Comparison of ENCODE assay signal across 24 cellular contexts in genomic region chr17:64309710-64310109, GRCh38. TPM values are rescaled to one million over a fixed set of nuclear protein-coding genes. Genes with fewer than 3 reads are reported as not detected.
DNase-seq lines count a peak whose midpoint lies in the region; ATAC-seq and TF ChIP-seq lines count a peak whose summit lies in the region.
"Had no signal": no experiment of that assay in that cellular context is flagged by ENCODE, and none has a peak within 500 bp of the region (broad histone marks: within the 10 kb centered on the region; RNA-seq: fewer than 3 reads in every experiment).

No MANE protein-coding gene starts in this region.

- no peaks in the 10 kb centered on the region for H3K27me3 ChIP-seq in heart left ventricle
- H3K27me3 ChIP-seq in right atrium auricular region, result no peaks in the 10 kb centered on the region
- no peaks in the 10 kb centered on the region for H3K27me3 ChIP-seq in left ventricle myocardium inferior (ENCODE audit: low read depth)
- no peaks in the 10 kb centered on the region for H3K27me3 ChIP-seq in upper lobe of left lung
- H3K27me3 ChIP-seq: BLaER1, Peyer's patch had no signal

- H3K9me3 ChIP-seq in heart left ventricle (no peaks in the 10 kb centered on the region), right atrium auricular region (no peaks in the 10 kb centered on the region), left ventricle myocardium inferior (replicated peaks) (no peaks in the 10 kb centered on the region), upper lobe of left lung (no peaks in the 10 kb centered on the region)
- H3K9me3 ChIP-seq: BLaER1, Peyer's patch had no signal

- H3K4me3 ChIP-seq in heart left ventricle, result no peak overlapping the region
- no peak overlapping the region for H3K4me3 ChIP-seq in right atrium auricular region
- no peak overlapping the region for H3K4me3 ChIP-seq in left ventricle myocardium inferior
- no peak overlapping the region for H3K4me3 ChIP-seq in upper lobe of left lung
- H3K4me3 ChIP-seq: BLaER1, GM23338, Peyer's patch had no signal

- peak; percentile 70 to 90 (median 78) for ATAC-seq in heart left ventricle
- no peak for ATAC-seq in upper lobe of left lung (ENCODE audit: low FRiP score in 2 of 2)
- ATAC-seq: GM23338, SK-N-SH treated with all-trans-retinoic acid at 6 μM for 48 hours had no signal

- peak overlapping the region in 3 of 12 donors; percentile 14 to 61 (median 24) for H3K27ac ChIP-seq in heart left ventricle
- peak overlapping the region in 1 of 2 donors; percentile 6 for H3K27ac ChIP-seq in right atrium auricular region
- H3K27ac ChIP-seq in left ventricle myocardium inferior (replicated peaks), result peak overlapping the region; percentile 60
- H3K27ac ChIP-seq in upper lobe of left lung, result peak overlapping the region in 3 of 4 donors; percentile 36 to 49 (median 48)
- H3K27ac ChIP-seq: BLaER1, KMS-11, Peyer's patch had no signal

- 37 to 66% (median 53%) methylated on average over 4 of the region's 4 CpGs for WGBS in heart left ventricle, 4 donors
- 57 to 60% methylated on average over 4 of the region's 4 CpGs for WGBS in upper lobe of left lung, 2 donors

- H3K4me1 ChIP-seq in heart left ventricle, result peaks cover 0 to 27% (median 15%) of the 10 kb centered on the region in 12 donors
- H3K4me1 ChIP-seq in right atrium auricular region, result peaks cover 0 to 11% of the 10 kb centered on the region in 2 donors
- peaks cover 39% of the 10 kb centered on the region for H3K4me1 ChIP-seq in left ventricle myocardium inferior
- H3K4me1 ChIP-seq in upper lobe of left lung, result peaks cover 15 to 26% (median 22%) of the 10 kb centered on the region in 4 donors
- H3K4me1 ChIP-seq: BLaER1 had no signal

- intact Hi-C loops in heart left ventricle (cut with DNase I) (loop anchor here in 7 of 10 donors (5.0 to 10.0 kb wide), 4 partner anchors 178 to 195 kb away; partner anchors contain the start of genes POLG2 (in 4 of the 7), CEP95 (in 1 of the 7) and DDX5 (in 1 of the 7)), left ventricle myocardium inferior (cut with micrococcal nuclease) (no loop called here)

- DNase-seq in heart left ventricle (peak in 3 of 5 donors; percentile 36 to 42 (median 39)), right atrium auricular region (ENCODE audit: low spot score) (no peak), left ventricle myocardium inferior (no peak), upper lobe of left lung (no peak), NCI-H345 treated with DMSO at 0.1 percent for 48 hours (lab: John Stamatoyannopoulos, UW; ENCODE audit: unreplicated experiment) (no peak), NCI-H1105 (lab: John Stamatoyannopoulos, UW) (no peak)
- DNase-seq in activated CD4-positive, alpha-beta T cell treated with anti-CD3 and anti-CD28 coated beads for 4 hours, result no peak
- DNase-seq: CD4-positive, CD25-positive, alpha-beta regulatory T cell; DMS53; H9; IMR-90; MM.1S; NCI-H1417; NCI-H1694 treated with DMSO at 0.1 percent for 48 hours; NCI-H2081; NCI-H2227 treated with DMSO at 0.1 percent for 48 hours; NCI-H510A; NCI-H774; Peyer's patch had no signal

- no peak for TF ChIP-seq POLR2A in heart left ventricle (IDR thresholded peaks at IDR 0.05)
- no peak for TF ChIP-seq POLR2A in upper lobe of left lung (IDR thresholded peaks at IDR 0.05)

- H3K36me3 ChIP-seq in heart left ventricle (no peaks in the 10 kb centered on the region), right atrium auricular region (no peaks in the 10 kb centered on the region), left ventricle myocardium inferior (no peaks in the 10 kb centered on the region), upper lobe of left lung (no peaks in the 10 kb centered on the region)
- H3K36me3 ChIP-seq: BLaER1, Peyer's patch had no signal

- TF ChIP-seq EP300 in upper lobe of left lung (IDR thresholded peaks at IDR 0.05), result no peak

- no peak for TF ChIP-seq CTCF in heart left ventricle (IDR thresholded peaks at IDR 0.05)
- no peak for TF ChIP-seq CTCF in right atrium auricular region (IDR thresholded peaks at IDR 0.05)
- TF ChIP-seq CTCF in left ventricle myocardium inferior (IDR thresholded peaks at IDR 0.05; ENCODE audit: borderline replicate concordance), result no peak
- no peak for TF ChIP-seq CTCF in upper lobe of left lung (IDR thresholded peaks at IDR 0.05)

TF ChIP-seq in PFSK-1, 5 proteins besides CTCF, POLR2A, EP300 and RAD21:
- TF ChIP-seq SIN3A (IDR thresholded peaks at IDR 0.05; ENCODE audit: borderline replicate concordance, insufficient read depth, low read length), result peak; percentile 72; the same call in 1 of the 2 replicates
- no peak for TF ChIP-seq FOXP2 (optimal IDR thresholded peaks at IDR 0.05; ENCODE audit: borderline replicate concordance, extremely low read depth, extremely low read length, insufficient read depth)

RNA-seq across cellular contexts. Expression of gene TEX2, which starts 46.6 kb away (rescaled TPM):
- total RNA-seq in heart left ventricle, result 10 to 100 TPM; 42.2 to 55.8 (median 51.1) TPM
- polyA plus RNA-seq in heart left ventricle, result 10 to 100 TPM; 16.8 to 49.1 TPM
- 10 to 100 TPM; 42.6 to 44.4 TPM for total RNA-seq in right atrium auricular region
- polyA plus RNA-seq in PFSK-1 (2012; ENCODE audit: insufficient read length, low read depth), result 39.5 TPM
- total RNA-seq in left ventricle myocardium inferior, result 58.0 TPM
- 10 to 100 TPM; 42.3 to 96.1 (median 53.4) TPM for total RNA-seq in upper lobe of left lung

Comparison
In these comparisons a context has a peak if more than half of its experiments do, and no peak if none do; other contexts are left out.
1. DNase-seq: peak in heart left ventricle (3 of 5); none in right atrium auricular region (single experiment), left ventricle myocardium inferior (single experiment), upper lobe of left lung (0 of 2), activated CD4-positive, alpha-beta T cell treated with anti-CD3 and anti-CD28 coated beads for 4 hours (0 of 2), NCI-H345 treated with DMSO at 0.1 percent for 48 hours (single experiment) and NCI-H1105 (single experiment).
2. ATAC-seq: peak in heart left ventricle (4 of 4); none in upper lobe of left lung (0 of 2).